In genomic region chr10:14240253-14241189, GRCh38 we compare ENCODE assay signal across 13 cellular contexts.
A peak's percentile ranks its signal among the peaks of the same experiment; 100 is the strongest.
DNase-seq lines count a peak whose midpoint lies in the region; ATAC-seq and TF ChIP-seq lines count a peak whose summit lies in the region.
"Had no signal": no experiment of that assay in that cellular context is flagged by ENCODE, and none has a peak within 500 bp of the region (broad histone marks: within the 10 kb centered on the region; RNA-seq: fewer than 3 reads in every experiment).

No MANE protein-coding gene starts in this region.

- H3K27ac Mint-ChIP-seq in endothelial cell (ENCODE audit: unreplicated experiment) (peak overlapping the region; percentile 15), progenitor cell of endocrine pancreas (no peak overlapping the region)
- H3K27ac Mint-ChIP-seq: T-helper 2 cell treated with Interferon-gamma antibody and Interleukin-4, amounts not matched to agents 5 μg/mL and 100 μg/mL, for 36 hours had no signal

- H3K4me3 Mint-ChIP-seq in endothelial cell (ENCODE audit: unreplicated experiment) (no peak overlapping the region), progenitor cell of endocrine pancreas (ENCODE audit: low read depth) (no peak overlapping the region)
- H3K4me3 Mint-ChIP-seq: T-helper 2 cell treated with Interferon-gamma antibody and Interleukin-4, amounts not matched to agents 5 μg/mL and 100 μg/mL, for 36 hours had no signal

- peak; percentile 10 for DNase-seq in NCI-H82 (lab: John Stamatoyannopoulos, UW)
- no peak for DNase-seq in NCI-H82 treated with DMSO at 0.1 percent for 48 hours (lab: John Stamatoyannopoulos, UW; ENCODE audit: unreplicated experiment)
- DNase-seq in NCI-H1417 treated with DMSO at 0.1 percent for 48 hours (lab: John Stamatoyannopoulos, UW) = peak; percentile 29
- peak; percentile 36 for DNase-seq in endothelial cell (ENCODE audit: low spot score)
- DNase-seq in progenitor cell of endocrine pancreas (ENCODE audit: low spot score, unreplicated experiment) = no peak
- no peak for DNase-seq in sciatic nerve (ENCODE audit: low spot score)
- DNase-seq in activated naive CD4-positive, alpha-beta T cell treated with anti-CD3 and anti-CD28 coated beads, Interleukin-2, amount 50 U/mL, for 16 hours = no peak
- DNase-seq: amniotic stem cell, HCEC 1CT, OCI-M1, small intestine had no signal

- H3K4me1 Mint-ChIP-seq in endothelial cell (ENCODE audit: unreplicated experiment) (no peaks in the 10 kb centered on the region), progenitor cell of endocrine pancreas (ENCODE audit: low read depth) (no peaks in the 10 kb centered on the region)

- ATAC-seq in HG03280 (IDR thresholded peaks at IDR 0.05; ENCODE audit: unreplicated experiment) (no peak), sciatic nerve (no peak)

- H3K27me3 Mint-ChIP-seq in endothelial cell (ENCODE audit: unreplicated experiment) (peaks cover 4% of the 10 kb centered on the region), progenitor cell of endocrine pancreas (peaks cover 3% of the 10 kb centered on the region)

- H3K36me3 Mint-ChIP-seq in endothelial cell (ENCODE audit: low read depth, unreplicated experiment) = no peaks in the 10 kb centered on the region
- no peaks in the 10 kb centered on the region for H3K36me3 Mint-ChIP-seq in progenitor cell of endocrine pancreas (ENCODE audit: insufficient read depth)

- TF ChIP-seq CTCF in endothelial cell (IDR thresholded peaks at IDR 0.05; ENCODE audit: unreplicated experiment) (no peak), progenitor cell of endocrine pancreas (IDR thresholded peaks at IDR 0.05; ENCODE audit: unreplicated experiment) (peak; percentile 32)

- H3K9me3 Mint-ChIP-seq in endothelial cell (ENCODE audit: unreplicated experiment) (no peaks in the 10 kb centered on the region), progenitor cell of endocrine pancreas (ENCODE audit: low read depth) (peaks cover 4% of the 10 kb centered on the region)
- H3K9me3 Mint-ChIP-seq: T-helper 2 cell treated with Interferon-gamma antibody and Interleukin-4, amounts not matched to agents 5 μg/mL and 100 μg/mL, for 36 hours had no signal

- intact Hi-C loops in sciatic nerve (cut with DNase I) = no loop called here

Comparison
In these comparisons a context has a peak if more than half of its experiments do, and no peak if none do; other contexts are left out.
1. DNase-seq: peak in NCI-H82 (single experiment), NCI-H1417 treated with DMSO at 0.1 percent for 48 hours (single experiment) and endothelial cell (single experiment); none in NCI-H82 treated with DMSO at 0.1 percent for 48 hours (single experiment), progenitor cell of endocrine pancreas (single experiment), sciatic nerve (single experiment) and activated naive CD4-positive, alpha-beta T cell treated with anti-CD3 and anti-CD28 coated beads, Interleukin-2, amount 50 U/mL, for 16 hours (single experiment).